ENCODE assay signal across 15 cellular contexts in genomic region chr1:9529190-9529589, GRCh38. TPM values are rescaled to one million over a fixed set of nuclear protein-coding genes. Genes with fewer than 3 reads are reported as not detected.
A peak's percentile ranks its signal among the peaks of the same experiment; 100 is the strongest.
DNase-seq lines count a peak whose midpoint lies in the region; ATAC-seq, FAIRE-seq and TF ChIP-seq lines count a peak whose summit lies in the region.
"Had no signal": no experiment of that assay in that cellular context is flagged by ENCODE, and none has a peak within 500 bp of the region (broad histone marks: within the 10 kb centered on the region; RNA-seq: fewer than 3 reads in every experiment).

No MANE protein-coding gene starts in this region.

- FAIRE-seq in K562 (lab: Jason Lieb, UNC) = peak; percentile 70
- FAIRE-seq: A204.1 had no signal

- no peak for TF ChIP-seq RAD21 in K562 (CRISPR knock-in tag; conservative IDR thresholded peaks at IDR 0.05 in 1 of 2, IDR thresholded peaks at IDR 0.05 in 1 of 2)

- peak; percentile 35 for DNase-seq in NCI-H2227 (lab: John Stamatoyannopoulos, UW; ENCODE audit: unreplicated experiment)
- no peak for DNase-seq in NCI-H2227 treated with DMSO at 0.1 percent for 48 hours (lab: John Stamatoyannopoulos, UW)
- DNase-seq in LHCN-M2 (ENCODE audit: low read depth) = peak; percentile 30
- DNase-seq in K562 (ENCODE audit: extremely low read depth in 1 of 4, low spot score in 3 of 4) = peak in 3 of 4 experiments; percentile 31 to 69 (median 64)
- DNase-seq in trophoblast cell = peak; percentile 76 to 92
- no peak for DNase-seq in WERI-Rb-1
- no peak for DNase-seq in SIG-M5 treated with dmso at 0.1 percent for 504 hours (lab: John Stamatoyannopoulos, UW; ENCODE audit: unreplicated experiment)
- DNase-seq in ecto neural progenitor cell (ENCODE audit: low spot score) = no peak
- DNase-seq: activated T-cell treated with anti-CD3 and anti-CD28 coated beads, Interleukin-2, amount 50 U/mL, for 4 hours; DMS79; NCI-H1048; T-helper 9 cell had no signal

- no peaks in the 10 kb centered on the region for H3K9me3 ChIP-seq in K562 (replicated peaks; ENCODE audit: control insufficient read depth, insufficient read depth, low read depth, low read length)
- no peaks in the 10 kb centered on the region for H3K9me3 ChIP-seq in trophoblast cell (ENCODE audit: insufficient read depth, low read depth, low read length)
- no peaks in the 10 kb centered on the region for H3K9me3 ChIP-seq in WERI-Rb-1 (ENCODE audit: severe bottlenecking)
- H3K9me3 ChIP-seq: suprapubic skin had no signal

- H4K8ac ChIP-seq in trophoblast cell (ENCODE audit: low read depth, low read length) = no peak overlapping the region

- H2AK5ac ChIP-seq in trophoblast cell (ENCODE audit: low read length) = no peak overlapping the region

- H3K36me3 ChIP-seq in K562 (ENCODE audit: control insufficient read depth, insufficient read depth, low read length) = no peaks in the 10 kb centered on the region
- H3K36me3 ChIP-seq in trophoblast cell (ENCODE audit: control insufficient read depth in 1 of 2, insufficient read depth in 2 of 2, low read length in 2 of 2) = no peaks in the 10 kb centered on the region
- no peaks in the 10 kb centered on the region for H3K36me3 ChIP-seq in WERI-Rb-1
- H3K36me3 ChIP-seq: suprapubic skin had no signal

- no peak overlapping the region for H4K12ac ChIP-seq in trophoblast cell (ENCODE audit: low read depth, low read length)

- H2BK12ac ChIP-seq in trophoblast cell (ENCODE audit: low read length) = no peak overlapping the region

- TF ChIP-seq EP300 in K562 (IDR thresholded peaks at IDR 0.05; ENCODE audit: low read length) = no peak

- intact Hi-C loops in K562 (cut with micrococcal nuclease) = no loop called here

- no peak overlapping the region; the same call in 2 of the 3 replicates for H3K27ac ChIP-seq in K562 (ENCODE audit: extremely low read depth, low read depth, low read length)
- H3K27ac ChIP-seq in trophoblast cell (ENCODE audit: low read depth, low read length) = no peak overlapping the region
- H3K27ac ChIP-seq in WERI-Rb-1 = no peak overlapping the region
- H3K27ac ChIP-seq: HL-60, suprapubic skin had no signal

- peak overlapping the region; percentile 62 for H3K4me2 ChIP-seq in K562 (ENCODE audit: insufficient read depth, low read length)
- no peak overlapping the region for H3K4me2 ChIP-seq in trophoblast cell (ENCODE audit: low read length)

- H3K79me2 ChIP-seq in K562 (ENCODE audit: control insufficient read depth, insufficient read depth, low read length) (no peaks in the 10 kb centered on the region), trophoblast cell (ENCODE audit: control insufficient read depth, insufficient read depth, low read length, poor library complexity) (no peaks in the 10 kb centered on the region)

- H3K9me1 ChIP-seq in K562 (ENCODE audit: control insufficient read depth, insufficient read depth, low read length) = no peaks in the 10 kb centered on the region

- H3K9ac ChIP-seq in K562 (ENCODE audit: insufficient read depth in 1 of 2, low read depth in 2 of 2, low read length in 2 of 2) = peak overlapping the region in 1 of 2 experiments; percentile 70; a peak in 1 of 4 replicates
- no peak overlapping the region for H3K9ac ChIP-seq in trophoblast cell (ENCODE audit: low read length)

- CTCF ChIA-PET in K562 (lab: Yijun Ruan, JAX; ENCODE audit: low intra/inter-chr PET ratio) = no interaction called here

- WGBS in K562 (ENCODE audit: insufficient coverage, low coverage, missing lambda C conversion rate) = 9% methylated on average over 8 of the region's 8 CpGs
- WGBS in trophoblast cell (ENCODE audit: extremely low coverage, insufficient coverage, insufficient read length) = no CpG with 5 or more reads among the region's 8 CpGs

- BruUV-seq in K562 (replicated peaks; lab: Mats Ljungman, UMichigan) = no TSS peak

- in situ Hi-C loops in K562 (cut with MboI) = no loop called here

- H3K23ac ChIP-seq in trophoblast cell (ENCODE audit: low read length) = no peak overlapping the region

- H2BK120ac ChIP-seq in trophoblast cell (ENCODE audit: insufficient read depth, low read length, poor library complexity) = peak overlapping the region; percentile 73

- H2BK5ac ChIP-seq in trophoblast cell (ENCODE audit: low read depth, low read length, poor library complexity) = no peak overlapping the region

- H3K4ac ChIP-seq in trophoblast cell (ENCODE audit: low read depth, low read length) = no peak overlapping the region

- no peak for TF ChIP-seq CTCF in K562 (IDR thresholded peaks at IDR 0.05 in 2 of 3, conservative IDR thresholded peaks at IDR 0.05 in 1 of 3; ENCODE audit: insufficient read depth in 2 of 3, low read depth in 1 of 3, low read length in 3 of 3)
- no peak for TF ChIP-seq CTCF in WERI-Rb-1 (IDR thresholded peaks at IDR 0.05; ENCODE audit: low read depth, low read length)

- ATAC-seq in K562 = peak; percentile 97

- TF ChIP-seq POLR2A in K562 (conservative IDR thresholded peaks at IDR 0.05) = no peak

- H3K27me3 ChIP-seq in K562 (ENCODE audit: control insufficient read depth in 2 of 2, insufficient read depth in 2 of 2, low read length in 2 of 2) (no peaks in the 10 kb centered on the region; a peak in 2 of 5 replicates), trophoblast cell (ENCODE audit: insufficient read depth, low read length) (no peaks in the 10 kb centered on the region), WERI-Rb-1 (ENCODE audit: insufficient read depth, low read depth, severe bottlenecking) (no peaks in the 10 kb centered on the region)
- H3K27me3 ChIP-seq: suprapubic skin had no signal

- POLR2A ChIA-PET in K562 (lab: Yijun Ruan, JAX) = interaction anchor here (0.6 to 1.7 kb wide), 6 partner anchors 9 to 64 kb away, joined by 3 to 9 read pairs (median 4); partner anchors contain the start of gene SLC25A33

- no peaks in the 10 kb centered on the region for H4K20me1 ChIP-seq in K562 (replicated peaks; ENCODE audit: control insufficient read depth, insufficient read depth, low read length)

- peaks cover 0 to 8% of the 10 kb centered on the region in 2 experiments; a peak in 3 of 5 replicates for H3K4me1 ChIP-seq in K562 (replicated peaks in 1 of 2; ENCODE audit: control insufficient read depth in 2 of 2, insufficient read depth in 2 of 2, low read length in 2 of 2)
- peaks cover 8 to 9% of the 10 kb centered on the region in 2 experiments for H3K4me1 ChIP-seq in trophoblast cell (ENCODE audit: control insufficient read depth in 1 of 2, insufficient read depth in 2 of 2, low read length in 2 of 2)
- H3K4me1 ChIP-seq: suprapubic skin had no signal

- no peak overlapping the region for H3K18ac ChIP-seq in trophoblast cell (ENCODE audit: low read length)

- peak overlapping the region; percentile 37; the same call in 1 of the 2 replicates for H2AFZ ChIP-seq in K562 (ENCODE audit: low read depth, low read length)
- no peak overlapping the region for H2AFZ ChIP-seq in trophoblast cell (ENCODE audit: insufficient read depth, low read length, poor library complexity)

- no peaks in the 10 kb centered on the region for H3K79me1 ChIP-seq in trophoblast cell (ENCODE audit: low read length)

- H3K14ac ChIP-seq in trophoblast cell (ENCODE audit: low read length) = no peak overlapping the region

- H3K4me3 ChIP-seq in K562 (no peak overlapping the region), trophoblast cell (ENCODE audit: low read depth, low read length) (no peak overlapping the region), WERI-Rb-1 (ENCODE audit: low read depth, low read length) (no peak overlapping the region)
- H3K4me3 ChIP-seq: suprapubic skin had no signal

- peak overlapping the region; percentile 34 for H4K91ac ChIP-seq in trophoblast cell (ENCODE audit: low read depth, low read length)

RNA-seq across cellular contexts. Expression of gene SLC25A33, which starts 10.1 kb away (rescaled TPM):
- total RNA-seq in LHCN-M2 (2014; rRNA removed) (5.5 and 5.8 TPM in 2 replicates), K562 (2014; rRNA removed) (22.7 and 23.5 TPM in 2 replicates), K562 (2014; rRNA removed; fragmentation: Illumina TruSeq; extraction: Trizol) (23.5 and 24.2 TPM in 2 replicates), K562 (2015; rRNA removed; fragmentation: Illumina TruSeq; extraction: Trizol) (17.6 and 19.2 TPM in 2 replicates), K562 (2021) (20.7 and 20.9 TPM in 2 replicates)
- polyA plus RNA-seq in LHCN-M2 (2012) = 2.7 TPM
- total RNA-seq in K562 (2011; cell fraction: chromatin; rRNA removed; ENCODE audit: low replicate concordance) = 13.1 and 13.7 TPM in 2 replicates
- 11.7 and 12.3 TPM in 2 replicates for total RNA-seq in K562 (2011; cell fraction: nucleolus; rRNA removed)
- total RNA-seq in K562 (2011; cell fraction: nucleoplasm; rRNA removed) = 13.1 and 21.5 TPM in 2 replicates
- polyA plus RNA-seq in K562 (2011; rRNA removed) (11.9 and 14.9 TPM in 2 replicates), K562 (2014; fragmentation: Illumina TruSeq; extraction: Trizol) (15.3 and 16.5 TPM in 2 replicates), K562 (2014; fragmentation: Nextera tagmentation; extraction: Ambion mirVana) (1 to 10 TPM; 3.2 to 6.4 TPM), K562 (2014; rRNA removed) (17.5 and 21.6 TPM in 2 replicates)
- 10.0 and 13.1 TPM in 2 replicates for polyA plus RNA-seq in K562 (2011; cell fraction: cytosol; rRNA removed)
- 6.2 and 7.7 TPM in 2 replicates for polyA plus RNA-seq in K562 (2011; cell fraction: nucleus; rRNA removed)
- 10.1 and 13.7 TPM in 2 replicates for polyA plus RNA-seq in K562 (2012)
- polyA minus RNA-seq in K562 (2011; rRNA and poly(A)+ RNA removed) = 11.2 and 12.4 TPM in 2 replicates
- 8.6 and 9.5 TPM in 2 replicates for polyA minus RNA-seq in K562 (2011; cell fraction: cytosol; rRNA and poly(A)+ RNA removed)
- polyA minus RNA-seq in K562 (2011; cell fraction: nucleus; rRNA and poly(A)+ RNA removed) = 4.7 and 5.8 TPM in 2 replicates
- 4.8 and 5.0 TPM in 2 replicates for polyA plus RNA-seq in trophoblast cell (2013)

RNA-seq across cellular contexts. Expression of gene TMEM201, which starts 59.5 kb away (rescaled TPM):
- total RNA-seq in LHCN-M2 (2014; rRNA removed) = 14.2 and 14.7 TPM in 2 replicates
- 7.8 TPM for polyA plus RNA-seq in LHCN-M2 (2012)
- 31.6 and 91.3 TPM in 2 replicates for total RNA-seq in K562 (2011; cell fraction: chromatin; rRNA removed; ENCODE audit: low replicate concordance)
- 68.6 and 78.7 TPM in 2 replicates for total RNA-seq in K562 (2011; cell fraction: nucleolus; rRNA removed)
- total RNA-seq in K562 (2011; cell fraction: nucleoplasm; rRNA removed) = 48.5 and 50.3 TPM in 2 replicates
- 9.0 and 16.5 TPM in 2 replicates for total RNA-seq in K562 (2014; rRNA removed)
- 1.9 and 3.0 TPM in 2 replicates for total RNA-seq in K562 (2014; rRNA removed; fragmentation: Illumina TruSeq; extraction: Trizol)
- 7.4 and 9.0 TPM in 2 replicates for total RNA-seq in K562 (2015; rRNA removed; fragmentation: Illumina TruSeq; extraction: Trizol)
- total RNA-seq in K562 (2021) = 48.8 and 51.3 TPM in 2 replicates
- polyA plus RNA-seq in K562 (2011; rRNA removed) = 2.3 and 3.9 TPM in 2 replicates
- 3.0 and 6.9 TPM in 2 replicates for polyA plus RNA-seq in K562 (2011; cell fraction: cytosol; rRNA removed)
- 15.1 and 27.9 TPM in 2 replicates for polyA plus RNA-seq in K562 (2011; cell fraction: nucleus; rRNA removed)
- polyA plus RNA-seq in K562 (2012) = 18.3 and 22.2 TPM in 2 replicates
- polyA plus RNA-seq in K562 (2014; fragmentation: Illumina TruSeq; extraction: Trizol) = 10.3 and 24.1 TPM in 2 replicates
- polyA plus RNA-seq in K562 (2014; fragmentation: Nextera tagmentation; extraction: Ambion mirVana) = under 1 TPM; 0.42 to 0.46 TPM
- 14.7 and 15.4 TPM in 2 replicates for polyA plus RNA-seq in K562 (2014; rRNA removed)
- 2.8 and 4.0 TPM in 2 replicates for polyA minus RNA-seq in K562 (2011; rRNA and poly(A)+ RNA removed)
- polyA minus RNA-seq in K562 (2011; cell fraction: cytosol; rRNA and poly(A)+ RNA removed) = 15.2 and 18.0 TPM in 2 replicates
- polyA minus RNA-seq in K562 (2011; cell fraction: nucleus; rRNA and poly(A)+ RNA removed) = 19.2 and 21.4 TPM in 2 replicates
- 13.3 and 13.4 TPM in 2 replicates for polyA plus RNA-seq in trophoblast cell (2013)

Comparison
In these comparisons a context has a peak if more than half of its experiments do, and no peak if none do; other contexts are left out.
1. DNase-seq: peak in NCI-H2227 (single experiment), LHCN-M2 (single experiment), K562 (3 of 4) and trophoblast cell (2 of 2); none in NCI-H2227 treated with DMSO at 0.1 percent for 48 hours (single experiment), WERI-Rb-1 (single experiment), SIG-M5 treated with dmso at 0.1 percent for 504 hours (single experiment) and ecto neural progenitor cell (single experiment).